In the genomic region with DNA sequence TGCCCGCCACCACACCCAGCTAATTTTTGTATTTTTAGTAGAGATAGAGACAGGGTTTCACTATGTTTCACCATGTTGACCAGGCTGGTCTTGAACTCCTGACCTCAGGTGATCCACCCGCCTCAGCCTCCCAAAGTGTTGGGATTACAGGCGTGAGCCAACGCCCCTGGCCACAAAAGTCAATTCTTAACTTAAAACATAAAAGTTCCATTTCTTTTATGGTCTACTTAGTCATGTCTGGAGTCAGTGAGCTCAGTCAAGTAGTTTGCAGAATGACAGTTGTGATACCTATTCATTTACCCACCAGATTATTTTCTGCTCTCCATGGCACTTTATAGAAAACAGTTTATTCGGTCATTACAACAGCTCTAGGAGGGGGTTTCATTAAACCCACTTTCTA, we compare ENCODE assay signal across 23 cellular contexts.
DNase-seq lines count a peak whose midpoint lies in the region; ATAC-seq and TF ChIP-seq lines count a peak whose summit lies in the region.
"Had no signal": no experiment of that assay in that cellular context is flagged by ENCODE, and none has a peak within 500 bp of the region (broad histone marks: within the 10 kb centered on the region; RNA-seq: fewer than 3 reads in every experiment).

No MANE protein-coding gene starts in this region.

- H3K27ac Mint-ChIP-seq in activated CD8-positive, alpha-beta T cell treated with anti-CD3 and anti-CD28 coated beads for 36 hours, result no peak overlapping the region
- no peak overlapping the region for H3K27ac Mint-ChIP-seq in activated CD8-positive, alpha-beta T cell treated with anti-CD3 and anti-CD28 coated beads, Interleukin-2, amount 10 ng/mL, durations not matched to agents 7 days and 5 days
- peak overlapping the region; percentile 66 for H3K27ac Mint-ChIP-seq in activated T-cell treated with anti-CD3 and anti-CD28 coated beads, Interleukin-2, amount 50 U/mL, for 24 hours
- H3K27ac Mint-ChIP-seq: activated naive CD8-positive, alpha-beta T cell; dendritic cell treated with granulocyte-macrophage colony-stimulating factor and Interleukin-4, amounts not matched to agents 40 ng/mL and 50 ng/mL, for 4 days; HFFc6; immature natural killer cell had no signal

- intact Hi-C loops in activated CD8-positive, alpha-beta T cell treated with anti-CD3 and anti-CD28 coated beads for 36 hours (cut with micrococcal nuclease), result loop anchor here (5.0 kb wide), 1 partner anchor 483 kb away; no protein-coding TSS in a partner anchor

- peak; percentile 51 for ATAC-seq in activated CD8-positive, alpha-beta T cell treated with anti-CD3 and anti-CD28 coated beads for 36 hours
- no peak for ATAC-seq in activated CD8-positive, alpha-beta T cell treated with anti-CD3 and anti-CD28 coated beads, Interleukin-2, amount 10 ng/mL, durations not matched to agents 7 days and 5 days
- ATAC-seq in HG02759 (IDR thresholded peaks at IDR 0.05; ENCODE audit: unreplicated experiment) (peak; percentile 25), HG03565 (IDR thresholded peaks at IDR 0.05; ENCODE audit: unreplicated experiment) (no peak)
- ATAC-seq: K562, left lobe of liver had no signal

- CTCF ChIA-PET in activated CD8-positive, alpha-beta T cell treated with anti-CD3 and anti-CD28 coated beads for 36 hours (lab: Charles Lee), result interaction anchor here (1.1 kb wide), 3 partner anchors 25 to 61 kb away, joined by 3 to 6 read pairs (median 4); no protein-coding TSS in a partner anchor
- CTCF ChIA-PET in activated CD8-positive, alpha-beta T cell treated with anti-CD3 and anti-CD28 coated beads, Interleukin-2, amount 10 ng/mL, durations not matched to agents 7 days and 5 days (lab: Charles Lee), result no interaction called here

- POLR2A ChIA-PET in activated CD8-positive, alpha-beta T cell treated with anti-CD3 and anti-CD28 coated beads for 36 hours (lab: Charles Lee), result no interaction called here
- POLR2A ChIA-PET in activated CD8-positive, alpha-beta T cell treated with anti-CD3 and anti-CD28 coated beads, Interleukin-2, amount 10 ng/mL, durations not matched to agents 7 days and 5 days (lab: Charles Lee), result no interaction called here

- H3K36me3 Mint-ChIP-seq in activated CD8-positive, alpha-beta T cell treated with anti-CD3 and anti-CD28 coated beads for 36 hours (ENCODE audit: low read depth), result no peaks in the 10 kb centered on the region
- no peaks in the 10 kb centered on the region for H3K36me3 Mint-ChIP-seq in activated CD8-positive, alpha-beta T cell treated with anti-CD3 and anti-CD28 coated beads, Interleukin-2, amount 10 ng/mL, durations not matched to agents 7 days and 5 days (ENCODE audit: low read depth)
- no peaks in the 10 kb centered on the region for H3K36me3 Mint-ChIP-seq in activated T-cell treated with anti-CD3 and anti-CD28 coated beads, Interleukin-2, amount 50 U/mL, for 24 hours (ENCODE audit: low read depth)
- H3K36me3 Mint-ChIP-seq: activated naive CD8-positive, alpha-beta T cell; immature natural killer cell had no signal

- peaks cover 35% of the 10 kb centered on the region for H3K4me1 Mint-ChIP-seq in activated CD8-positive, alpha-beta T cell treated with anti-CD3 and anti-CD28 coated beads for 36 hours (ENCODE audit: low read depth)
- H3K4me1 Mint-ChIP-seq in activated CD8-positive, alpha-beta T cell treated with anti-CD3 and anti-CD28 coated beads, Interleukin-2, amount 10 ng/mL, durations not matched to agents 7 days and 5 days (ENCODE audit: low read depth), result peaks cover 10% of the 10 kb centered on the region
- H3K4me1 Mint-ChIP-seq in activated T-cell treated with anti-CD3 and anti-CD28 coated beads, Interleukin-2, amount 50 U/mL, for 24 hours (ENCODE audit: low read depth), result peaks cover 38% of the 10 kb centered on the region

- DNase-seq in activated CD8-positive, alpha-beta T cell treated with anti-CD3 and anti-CD28 coated beads for 36 hours, result peak; percentile 56
- DNase-seq in activated CD8-positive, alpha-beta T cell treated with anti-CD3 and anti-CD28 coated beads, Interleukin-2, amount 10 ng/mL, durations not matched to agents 7 days and 5 days, result no peak
- no peak for DNase-seq in activated T-cell treated with anti-CD3 and anti-CD28 coated beads, Interleukin-2, amount 50 U/mL, for 24 hours
- DNase-seq in stimulated activated CD4-positive, alpha-beta T cell treated with anti-CD3 and anti-CD28 coated beads, Interleukin-2, amount 100 ng/mL, for 24 hours, result peak; percentile 39 to 50
- DNase-seq in inferior parietal cortex (ENCODE audit: extremely low spot score) (no peak), A172 (ENCODE audit: low spot score) (no peak)
- DNase-seq: caudate nucleus, esophagus squamous epithelium, GDM1, GM23248, HFFc6, immature natural killer cell, mesendoderm, MG63, NCI-H446, nucleus accumbens, substantia nigra had no signal

- TF ChIP-seq CTCF in activated CD8-positive, alpha-beta T cell treated with anti-CD3 and anti-CD28 coated beads for 36 hours (IDR thresholded peaks at IDR 0.05), result no peak

- peaks cover 9% of the 10 kb centered on the region for H3K27me3 Mint-ChIP-seq in activated CD8-positive, alpha-beta T cell treated with anti-CD3 and anti-CD28 coated beads for 36 hours
- H3K27me3 Mint-ChIP-seq in activated CD8-positive, alpha-beta T cell treated with anti-CD3 and anti-CD28 coated beads, Interleukin-2, amount 10 ng/mL, durations not matched to agents 7 days and 5 days (ENCODE audit: low read depth), result peaks cover 1% of the 10 kb centered on the region
- H3K27me3 Mint-ChIP-seq in activated T-cell treated with anti-CD3 and anti-CD28 coated beads, Interleukin-2, amount 50 U/mL, for 24 hours, result peaks cover 29% of the 10 kb centered on the region
- H3K27me3 Mint-ChIP-seq: dendritic cell treated with granulocyte-macrophage colony-stimulating factor and Interleukin-4, amounts not matched to agents 40 ng/mL and 50 ng/mL, for 4 days had no signal

- H3K4me3 Mint-ChIP-seq in activated CD8-positive, alpha-beta T cell treated with anti-CD3 and anti-CD28 coated beads for 36 hours, result no peak overlapping the region
- no peak overlapping the region for H3K4me3 Mint-ChIP-seq in activated CD8-positive, alpha-beta T cell treated with anti-CD3 and anti-CD28 coated beads, Interleukin-2, amount 10 ng/mL, durations not matched to agents 7 days and 5 days
- H3K4me3 Mint-ChIP-seq in activated T-cell treated with anti-CD3 and anti-CD28 coated beads, Interleukin-2, amount 50 U/mL, for 24 hours, result no peak overlapping the region
- H3K4me3 Mint-ChIP-seq: activated naive CD8-positive, alpha-beta T cell; dendritic cell treated with granulocyte-macrophage colony-stimulating factor and Interleukin-4, amounts not matched to agents 40 ng/mL and 50 ng/mL, for 4 days; HFFc6; immature natural killer cell had no signal

- no peaks in the 10 kb centered on the region for H3K9me3 Mint-ChIP-seq in activated CD8-positive, alpha-beta T cell treated with anti-CD3 and anti-CD28 coated beads for 36 hours
- H3K9me3 Mint-ChIP-seq in activated CD8-positive, alpha-beta T cell treated with anti-CD3 and anti-CD28 coated beads, Interleukin-2, amount 10 ng/mL, durations not matched to agents 7 days and 5 days (ENCODE audit: insufficient read depth), result no peaks in the 10 kb centered on the region
- no peaks in the 10 kb centered on the region for H3K9me3 Mint-ChIP-seq in activated T-cell treated with anti-CD3 and anti-CD28 coated beads, Interleukin-2, amount 50 U/mL, for 24 hours
- H3K9me3 Mint-ChIP-seq: dendritic cell treated with granulocyte-macrophage colony-stimulating factor and Interleukin-4, amounts not matched to agents 40 ng/mL and 50 ng/mL, for 4 days; HFFc6; immature natural killer cell had no signal

Comparison
In these comparisons a context has a peak if more than half of its experiments do, and no peak if none do; other contexts are left out.
1. ATAC-seq: peak in activated CD8-positive, alpha-beta T cell treated with anti-CD3 and anti-CD28 coated beads for 36 hours (single experiment) and HG02759 (single experiment); none in activated CD8-positive, alpha-beta T cell treated with anti-CD3 and anti-CD28 coated beads, Interleukin-2, amount 10 ng/mL, durations not matched to agents 7 days and 5 days (single experiment) and HG03565 (single experiment).
2. DNase-seq: peak in activated CD8-positive, alpha-beta T cell treated with anti-CD3 and anti-CD28 coated beads for 36 hours (single experiment) and stimulated activated CD4-positive, alpha-beta T cell treated with anti-CD3 and anti-CD28 coated beads, Interleukin-2, amount 100 ng/mL, for 24 hours (2 of 2); none in activated CD8-positive, alpha-beta T cell treated with anti-CD3 and anti-CD28 coated beads, Interleukin-2, amount 10 ng/mL, durations not matched to agents 7 days and 5 days (single experiment), activated T-cell treated with anti-CD3 and anti-CD28 coated beads, Interleukin-2, amount 50 U/mL, for 24 hours (single experiment), inferior parietal cortex (single experiment) and A172 (single experiment).